ENCODE assay signal across 8 cellular contexts in genomic region chr21:45541221-45542039, GRCh38. TPM values are rescaled to one million over a fixed set of nuclear protein-coding genes. Genes with fewer than 3 reads are reported as not detected.
DNase-seq lines count a peak whose midpoint lies in the region; ATAC-seq and TF ChIP-seq lines count a peak whose summit lies in the region.

No MANE protein-coding gene starts in this region.

- H3K9me3 ChIP-seq in HUES6 (ENCODE audit: control insufficient read depth, insufficient read depth, low read depth, low read length) (no peaks in the 10 kb centered on the region), left ventricle myocardium inferior (replicated peaks) (no peaks in the 10 kb centered on the region), vagina (no peaks in the 10 kb centered on the region)

- H3K4me1 Mint-ChIP-seq in activated naive CD8-positive, alpha-beta T cell treated with anti-CD3 and anti-CD28 coated beads, Interleukin-2, amount 10 ng/mL, durations not matched to agents 7 days and 5 days, result peaks cover 10% of the 10 kb centered on the region
- peaks cover 4% of the 10 kb centered on the region for H3K4me1 Mint-ChIP-seq in progenitor cell of endocrine pancreas (ENCODE audit: low read depth)

- POLR2A ChIA-PET in activated naive CD8-positive, alpha-beta T cell treated with anti-CD3 and anti-CD28 coated beads, Interleukin-2, amount 10 ng/mL, durations not matched to agents 7 days and 5 days (lab: Charles Lee), result interaction anchor here (0.9 to 1.9 kb wide), 3 partner anchors 9 to 58 kb away, joined by 3 to 6 read pairs (median 4); no protein-coding TSS in a partner anchor

- H3K27ac ChIP-seq in HUES6 (ENCODE audit: low read depth, low read length) (no peak overlapping the region), left ventricle myocardium inferior (replicated peaks) (peak overlapping the region; percentile 40), vagina (peak overlapping the region; percentile 42)

- H3K4me1 ChIP-seq in HUES6 (ENCODE audit: control insufficient read depth, insufficient read depth, low read length) (peaks cover 14% of the 10 kb centered on the region; the same call in 1 of the 2 replicates), left ventricle myocardium inferior (peaks cover 16% of the 10 kb centered on the region), vagina (peaks cover 15% of the 10 kb centered on the region)

- H3K27me3 ChIP-seq in HUES6 (ENCODE audit: control insufficient read depth, insufficient read depth, low read length) (no peaks in the 10 kb centered on the region), left ventricle myocardium inferior (ENCODE audit: low read depth) (no peaks in the 10 kb centered on the region), vagina (no peaks in the 10 kb centered on the region)

- H3K4me3 Mint-ChIP-seq in activated naive CD8-positive, alpha-beta T cell treated with anti-CD3 and anti-CD28 coated beads, Interleukin-2, amount 10 ng/mL, durations not matched to agents 7 days and 5 days, result peak overlapping the region; percentile 73
- H3K4me3 Mint-ChIP-seq in progenitor cell of endocrine pancreas (ENCODE audit: low read depth), result peak overlapping the region; percentile 68

- no peak for TF ChIP-seq POLR2A in vagina (IDR thresholded peaks at IDR 0.05)

- H3K4me3 ChIP-seq in HUES6 (ENCODE audit: low read depth, low read length) (peak overlapping the region; percentile 78), left ventricle myocardium inferior (peak overlapping the region; percentile 74), vagina (peak overlapping the region; percentile 55 to 94)

- no peaks in the 10 kb centered on the region for H3K27me3 Mint-ChIP-seq in activated naive CD8-positive, alpha-beta T cell treated with anti-CD3 and anti-CD28 coated beads, Interleukin-2, amount 10 ng/mL, durations not matched to agents 7 days and 5 days
- peaks cover 3% of the 10 kb centered on the region for H3K27me3 Mint-ChIP-seq in progenitor cell of endocrine pancreas

- TF ChIP-seq CTCF in left ventricle myocardium inferior (IDR thresholded peaks at IDR 0.05; ENCODE audit: borderline replicate concordance), result no peak
- TF ChIP-seq CTCF in progenitor cell of endocrine pancreas (IDR thresholded peaks at IDR 0.05; ENCODE audit: unreplicated experiment), result no peak
- TF ChIP-seq CTCF in vagina (IDR thresholded peaks at IDR 0.05), result no peak

- peak; percentile 81 for ATAC-seq in activated naive CD8-positive, alpha-beta T cell treated with anti-CD3 and anti-CD28 coated beads, Interleukin-2, amount 10 ng/mL, durations not matched to agents 7 days and 5 days (ENCODE audit: low read depth)

- peaks cover 9% of the 10 kb centered on the region for H3K36me3 ChIP-seq in HUES6 (ENCODE audit: control insufficient read depth, insufficient read depth, low read length)
- no peaks in the 10 kb centered on the region for H3K36me3 ChIP-seq in left ventricle myocardium inferior
- no peaks in the 10 kb centered on the region for H3K36me3 ChIP-seq in vagina

- peak overlapping the region; percentile 56 for H3K9ac ChIP-seq in HUES6 (ENCODE audit: low read length)

- DNase-seq in DMS79 treated with DMSO at 0.1 percent for 48 hours (lab: John Stamatoyannopoulos, UW), result peak; percentile 38
- no peak for DNase-seq in DMS79 (lab: John Stamatoyannopoulos, UW)
- peak; percentile 41 for DNase-seq in SKM-1 treated with dmso at 0.1 percent for 144 hours (lab: John Stamatoyannopoulos, UW; ENCODE audit: unreplicated experiment)
- DNase-seq in activated naive CD8-positive, alpha-beta T cell treated with anti-CD3 and anti-CD28 coated beads, Interleukin-2, amount 10 ng/mL, durations not matched to agents 7 days and 5 days, result peak; percentile 84
- DNase-seq in left ventricle myocardium inferior, result peak; percentile 80
- DNase-seq in progenitor cell of endocrine pancreas (ENCODE audit: low spot score, unreplicated experiment), result peak; percentile 9
- DNase-seq in vagina (ENCODE audit: extremely low spot score in 2 of 2), result peak; percentile 84 to 94

- no peaks in the 10 kb centered on the region for H3K9me3 Mint-ChIP-seq in activated naive CD8-positive, alpha-beta T cell treated with anti-CD3 and anti-CD28 coated beads, Interleukin-2, amount 10 ng/mL, durations not matched to agents 7 days and 5 days
- H3K9me3 Mint-ChIP-seq in progenitor cell of endocrine pancreas (ENCODE audit: low read depth), result no peaks in the 10 kb centered on the region

- H3K27ac Mint-ChIP-seq in activated naive CD8-positive, alpha-beta T cell treated with anti-CD3 and anti-CD28 coated beads, Interleukin-2, amount 10 ng/mL, durations not matched to agents 7 days and 5 days, result peak overlapping the region; percentile 56
- H3K27ac Mint-ChIP-seq in progenitor cell of endocrine pancreas, result no peak overlapping the region

- intact Hi-C loops in left ventricle myocardium inferior (cut with micrococcal nuclease), result no loop called here
- intact Hi-C loops in vagina (cut with DNase I), result no loop called here

- H3K36me3 Mint-ChIP-seq in activated naive CD8-positive, alpha-beta T cell treated with anti-CD3 and anti-CD28 coated beads, Interleukin-2, amount 10 ng/mL, durations not matched to agents 7 days and 5 days, result no peaks in the 10 kb centered on the region
- no peaks in the 10 kb centered on the region for H3K36me3 Mint-ChIP-seq in progenitor cell of endocrine pancreas (ENCODE audit: insufficient read depth)

RNA-seq across cellular contexts. Expression of gene SLC19A1, which starts 0.8 kb away (rescaled TPM):
- 10 to 100 TPM; 34.3 to 38.4 TPM for total RNA-seq in activated naive CD8-positive, alpha-beta T cell treated with anti-CD3 and anti-CD28 coated beads, Interleukin-2, amount 10 ng/mL, durations not matched to agents 7 days and 5 days
- total RNA-seq in left ventricle myocardium inferior, result 4.9 TPM
- total RNA-seq in progenitor cell of endocrine pancreas, result 25.6 and 28.5 TPM in 2 replicates
- 4.9 TPM for total RNA-seq in vagina
